ENCODE assay signal across 14 cellular contexts in the genomic region with DNA sequence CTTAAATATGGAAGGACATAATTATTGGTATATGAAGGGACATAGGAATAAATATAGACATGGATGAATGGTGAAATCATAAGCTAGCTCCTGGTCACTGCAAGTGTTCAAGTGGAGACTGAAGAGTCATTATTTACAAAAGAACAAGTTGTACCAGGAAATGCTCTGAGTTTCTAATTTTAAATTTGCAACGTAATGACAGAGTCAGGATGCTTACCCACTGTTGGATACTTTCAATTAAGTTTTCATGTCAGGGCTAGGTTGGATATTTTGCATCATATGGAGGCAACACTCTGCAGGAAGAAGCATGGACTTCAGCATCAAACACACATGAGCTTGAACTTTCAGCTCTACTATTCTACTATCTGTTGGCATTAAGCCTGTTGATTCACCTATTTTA.
DNase-seq lines count a peak whose midpoint lies in the region; ATAC-seq, FAIRE-seq and TF ChIP-seq lines count a peak whose summit lies in the region.
"Had no signal": no experiment of that assay in that cellular context is flagged by ENCODE, and none has a peak within 500 bp of the region (broad histone marks: within the 10 kb centered on the region; RNA-seq: fewer than 3 reads in every experiment).

No MANE protein-coding gene starts in this region.

- POLR2A ChIA-PET in HepG2 (lab: Yijun Ruan, JAX) = no interaction called here

- no peaks in the 10 kb centered on the region for H3K27me3 ChIP-seq in liver (ENCODE audit: control insufficient read depth in 4 of 4, insufficient read depth in 4 of 4, low read length in 3 of 4)
- H3K27me3 ChIP-seq in HepG2 (ENCODE audit: control insufficient read depth in 1 of 2, insufficient read depth in 2 of 2, low read length in 2 of 2) = no peaks in the 10 kb centered on the region
- H3K27me3 ChIP-seq in mammary epithelial cell (ENCODE audit: insufficient read depth, low read length) = no peaks in the 10 kb centered on the region
- H3K27me3 ChIP-seq in aorta (ENCODE audit: control insufficient read depth in 1 of 2, insufficient read depth in 2 of 2, low read length in 1 of 2) = no peaks in the 10 kb centered on the region

- no peaks in the 10 kb centered on the region for H3K4me1 ChIP-seq in liver (ENCODE audit: control insufficient read depth in 4 of 4, insufficient read depth in 4 of 4, low read length in 3 of 4)
- 0 out of 2 replicates have a peak, but pooled peaks cover 11% of the 10 kb centered on the region for H3K4me1 ChIP-seq in HepG2 (ENCODE audit: insufficient read depth, low read length)
- peaks cover 37% of the 10 kb centered on the region for H3K4me1 ChIP-seq in mammary epithelial cell (ENCODE audit: insufficient read depth, low read length)
- peaks cover 4% of the 10 kb centered on the region in 2 donors for H3K4me1 ChIP-seq in aorta (ENCODE audit: control insufficient read depth in 1 of 2, insufficient read depth in 2 of 2, low read length in 2 of 2)

- TF ChIP-seq RAD21 in liver (IDR thresholded peaks at IDR 0.05) (no peak), HepG2 (CRISPR knock-in tag; IDR thresholded peaks at IDR 0.05) (no peak)

- in situ Hi-C loops in HepG2 (cut with HindIII; ENCODE audit: extremely low pct_ligation_motif_present, low pct_unique_long_range_greater_than_20kb) = no loop called here
- in situ Hi-C loops in mammary epithelial cell (cut with MboI; ENCODE audit: low sequenced_read_pairs in 2 of 2) = no loop called here

- no peaks in the 10 kb centered on the region for H3K9me3 ChIP-seq in liver (ENCODE audit: control insufficient read depth in 4 of 4, low read length in 3 of 4)
- no peaks in the 10 kb centered on the region for H3K9me3 ChIP-seq in HepG2 (ENCODE audit: low read length)
- no peaks in the 10 kb centered on the region for H3K9me3 ChIP-seq in mammary epithelial cell (replicated peaks; ENCODE audit: insufficient read depth, low read length)
- no peaks in the 10 kb centered on the region for H3K9me3 ChIP-seq in aorta (ENCODE audit: control insufficient read depth, low read length)

- intact Hi-C loops in HepG2 (cut with micrococcal nuclease; ENCODE audit: unreplicated experiment) (no loop called here), mammary epithelial cell (cut with micrococcal nuclease) (no loop called here), left colon (cut with DNase I, micrococcal nuclease) (no loop called here), aorta (cut with DNase I) (no loop called here)

- no peak overlapping the region for H3K27ac ChIP-seq in liver (ENCODE audit: low read depth in 1 of 2, low read length in 2 of 2)
- no peak overlapping the region for H3K27ac ChIP-seq in HepG2 (ENCODE audit: extremely low read length, insufficient read depth, low read length)
- peak overlapping the region; percentile 72 for H3K27ac ChIP-seq in mammary epithelial cell (ENCODE audit: insufficient read depth, low read depth, low read length)
- peak overlapping the region in 1 of 2 donors; percentile 80 for H3K27ac ChIP-seq in aorta (ENCODE audit: low read depth in 1 of 2, low read length in 2 of 2)
- H3K27ac ChIP-seq in caudate nucleus (ENCODE audit: low read depth, low read length) = no peak overlapping the region

- ATAC-seq in HepG2 (no peak), left colon (peak; percentile 47), aorta (ENCODE audit: low FRiP score) (peak; percentile 38)

- H4K20me1 ChIP-seq in HepG2 (ENCODE audit: insufficient read depth, low read length) (no peaks in the 10 kb centered on the region), mammary epithelial cell (ENCODE audit: insufficient read depth, low read length) (no peaks in the 10 kb centered on the region)

- TF ChIP-seq POLR2A in HepG2 (IDR thresholded peaks at IDR 0.05; ENCODE audit: insufficient read depth in 1 of 2, low read depth in 2 of 2, low read length in 2 of 2) = no peak

- TF ChIP-seq CTCF in liver (IDR thresholded peaks at IDR 0.05; ENCODE audit: low read depth, low read length, missing input control) (no peak), HepG2 (CRISPR knock-in tag; IDR thresholded peaks at IDR 0.05) (no peak), mammary epithelial cell (conservative IDR thresholded peaks at IDR 0.05 in 1 of 2, IDR thresholded peaks at IDR 0.05 in 1 of 2; ENCODE audit: extremely low read depth in 1 of 2, insufficient read depth in 1 of 2, low read depth in 1 of 2, low read length in 2 of 2) (no peak)

- BruUV-seq in HepG2 (replicated peaks; lab: Mats Ljungman, UMichigan) (no TSS peak), mammary epithelial cell (replicated peaks; lab: Mats Ljungman, UMichigan) (TSS peak; percentile 78)

- no peak for TF ChIP-seq EP300 in HepG2 (IDR thresholded peaks at IDR 0.05; ENCODE audit: low read depth in 2 of 2, low read length in 2 of 2)
- no peak for TF ChIP-seq EP300 in HepG2 (CRISPR knock-in tag; IDR thresholded peaks at IDR 0.05; ENCODE audit: borderline replicate concordance)

- H3K9ac ChIP-seq in liver (ENCODE audit: low read depth in 1 of 2, low read length in 2 of 2) (no peak overlapping the region), HepG2 (ENCODE audit: insufficient read depth, low read depth, low read length) (no peak overlapping the region), mammary epithelial cell (ENCODE audit: insufficient read depth, low read length) (no peak overlapping the region)

- no peaks in the 10 kb centered on the region for H3K36me3 ChIP-seq in liver (ENCODE audit: control insufficient read depth in 4 of 4, insufficient read depth in 3 of 4, low read depth in 1 of 4, low read length in 3 of 4)
- H3K36me3 ChIP-seq in HepG2 (replicated peaks in 1 of 2; ENCODE audit: control insufficient read depth in 1 of 2, insufficient read depth in 2 of 2, low read length in 2 of 2) = no peaks in the 10 kb centered on the region
- H3K36me3 ChIP-seq in mammary epithelial cell (ENCODE audit: insufficient read depth, low read length) = no peaks in the 10 kb centered on the region
- no peaks in the 10 kb centered on the region for H3K36me3 ChIP-seq in aorta (ENCODE audit: control insufficient read depth in 1 of 2, insufficient read depth in 2 of 2, low read length in 1 of 2)

- CTCF ChIA-PET in HepG2 (lab: Yijun Ruan, JAX; ENCODE audit: low intra/inter-chr PET ratio, low total read pairs) = no interaction called here
- CTCF ChIA-PET in mammary epithelial cell (lab: Charles Lee; ENCODE audit: low non-redundant PET) = no interaction called here

- DNase-seq in HepG2 (ENCODE audit: low spot score) (no peak), mammary epithelial cell (peak; percentile 49), left colon (no peak), aorta (no peak), caudate nucleus (lab: John Stamatoyannopoulos, UW) (no peak), T-helper 2 cell (no peak)
- no peak for DNase-seq in effector CD8-positive, alpha-beta T cell (lab: John Stamatoyannopoulos, UW)
- DNase-seq: activated naive CD4-positive, alpha-beta T cell; left cardiac atrium; NCI-H345; stimulated activated CD8-positive, alpha-beta memory T cell treated with anti-CD3 and anti-CD28 coated beads, Interleukin-4, amount 100 ng/mL, for 48 hours had no signal

- H3K4me2 ChIP-seq in HepG2 (ENCODE audit: low read depth, low read length) (no peak overlapping the region), mammary epithelial cell (ENCODE audit: insufficient read depth, low read depth, low read length) (peak overlapping the region; percentile 66)

- H2AFZ ChIP-seq in HepG2 (ENCODE audit: low read length) (no peak overlapping the region), mammary epithelial cell (ENCODE audit: low read depth, low read length) (no peak overlapping the region)

- H3K4me3 ChIP-seq in liver (ENCODE audit: low read depth in 1 of 3, low read length in 3 of 3) = no peak overlapping the region
- H3K4me3 ChIP-seq in HepG2 (replicated peaks in 1 of 3; ENCODE audit: insufficient read depth in 1 of 3, low read depth in 2 of 3, low read length in 3 of 3) = no peak overlapping the region
- H3K4me3 ChIP-seq in mammary epithelial cell (replicated peaks in 1 of 3; ENCODE audit: insufficient read depth in 1 of 3, low read depth in 2 of 3, low read length in 3 of 3) = no peak overlapping the region
- H3K4me3 ChIP-seq in aorta (ENCODE audit: low read length in 2 of 2) = no peak overlapping the region

- 21% methylated on average over 1 of the region's 1 CpG for WGBS in liver
- 0% methylated on average over 1 of the region's 1 CpG for WGBS in HepG2 (ENCODE audit: low lambda C conversion rate)
- 0% methylated on average over 1 of the region's 1 CpG for WGBS in mammary epithelial cell (ENCODE audit: low coverage, missing lambda C conversion rate)
- 0 to 1% methylated on average over 1 of the region's 1 CpG for WGBS in aorta, 2 donors

- H3K79me2 ChIP-seq in HepG2 (ENCODE audit: insufficient read depth, low read length) (no peaks in the 10 kb centered on the region), mammary epithelial cell (ENCODE audit: insufficient read depth, low read length) (no peaks in the 10 kb centered on the region)

- dilution Hi-C loops in mammary epithelial cell (cut with HindIII; ENCODE audit: low sequenced_read_pairs) = no loop called here

- no peak for FAIRE-seq in HepG2 (lab: Jason Lieb, UNC)
- FAIRE-seq: colon, frontal cortex had no signal

TF ChIP-seq in liver, 16 proteins besides CTCF, POLR2A, EP300 and RAD21 (continues in another document):
- TF ChIP-seq JUND (IDR thresholded peaks at IDR 0.05) = peak in 1 of 2 donors; percentile 3

TF ChIP-seq in HepG2, 621 proteins besides CTCF, POLR2A, EP300 and RAD21 (continues in another document):
- TF ChIP-seq JUND (CRISPR knock-in tag; IDR thresholded peaks at IDR 0.05) (no peak), ZNF546 (CRISPR knock-in tag; conservative IDR thresholded peaks at IDR 0.05) (no peak), ZIK1 (CRISPR knock-in tag; IDR thresholded peaks at IDR 0.05; ENCODE audit: borderline replicate concordance, low read depth) (no peak)
- TF ChIP-seq, protein P1, sequence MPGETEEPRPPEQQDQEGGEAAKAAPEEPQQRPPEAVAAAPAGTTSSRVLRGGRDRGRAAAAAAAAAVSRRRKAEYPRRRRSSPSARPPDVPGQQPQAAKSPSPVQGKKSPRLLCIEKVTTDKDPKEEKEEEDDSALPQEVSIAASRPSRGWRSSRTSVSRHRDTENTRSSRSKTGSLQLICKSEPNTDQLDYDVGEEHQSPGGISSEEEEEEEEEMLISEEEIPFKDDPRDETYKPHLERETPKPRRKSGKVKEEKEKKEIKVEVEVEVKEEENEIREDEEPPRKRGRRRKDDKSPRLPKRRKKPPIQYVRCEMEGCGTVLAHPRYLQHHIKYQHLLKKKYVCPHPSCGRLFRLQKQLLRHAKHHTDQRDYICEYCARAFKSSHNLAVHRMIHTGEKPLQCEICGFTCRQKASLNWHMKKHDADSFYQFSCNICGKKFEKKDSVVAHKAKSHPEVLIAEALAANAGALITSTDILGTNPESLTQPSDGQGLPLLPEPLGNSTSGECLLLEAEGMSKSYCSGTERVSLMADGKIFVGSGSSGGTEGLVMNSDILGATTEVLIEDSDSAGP (CRISPR knock-in tag; IDR thresholded peaks at IDR 0.05; ENCODE audit: borderline replicate concordance) = no peak
